30 cellular contexts compared by ENCODE assay signal in genomic region chr4:147753047-147753446, GRCh38. TPM values are rescaled to one million over a fixed set of nuclear protein-coding genes. Genes with fewer than 3 reads are reported as not detected.
A peak's percentile ranks its signal among the peaks of the same experiment; 100 is the strongest.
DNase-seq lines count a peak whose midpoint lies in the region; ATAC-seq and TF ChIP-seq lines count a peak whose summit lies in the region.
"Had no signal": no experiment of that assay in that cellular context is flagged by ENCODE, and none has a peak within 500 bp of the region (broad histone marks: within the 10 kb centered on the region; RNA-seq: fewer than 3 reads in every experiment).

No MANE protein-coding gene starts in this region.

- POLR2A ChIA-PET in MCF 10A (lab: Yijun Ruan, JAX) = interaction anchor here (3.0 kb wide), 1 partner anchor 21 kb away, joined by 16 read pairs; the partner anchor contains the start of gene ARHGAP10

- TF ChIP-seq POLR2A in breast epithelium (IDR thresholded peaks at IDR 0.05) = no peak
- no peak for TF ChIP-seq POLR2A in heart left ventricle (IDR thresholded peaks at IDR 0.05)

- no peaks in the 10 kb centered on the region for H3K27me3 Mint-ChIP-seq in MCF 10A (ENCODE audit: insufficient read depth, unreplicated experiment)
- H3K27me3 Mint-ChIP-seq in osteocyte (ENCODE audit: unreplicated experiment) = no peaks in the 10 kb centered on the region
- H3K27me3 Mint-ChIP-seq: activated CD4-positive, alpha-beta T cell treated with anti-CD3 and anti-CD28 coated beads for 36 hours; central memory CD8-positive, alpha-beta T cell; naive thymus-derived CD8-positive, alpha-beta T cell had no signal

- DNase-seq in MCF 10A (ENCODE audit: unreplicated experiment) (no peak), breast epithelium (ENCODE audit: low spot score in 2 of 2) (no peak), heart left ventricle (no peak), osteocyte (ENCODE audit: extremely low spot score, unreplicated experiment) (no peak), NCI-H446 treated with DMSO at 0.1 percent for 48 hours (lab: John Stamatoyannopoulos, UW) (no peak), AML-193 (lab: John Stamatoyannopoulos, UW) (no peak), mucosa of descending colon (no peak), KG1 (lab: John Stamatoyannopoulos, UW) (no peak)
- DNase-seq: activated CD4-positive, alpha-beta T cell treated with anti-CD3 and anti-CD28 coated beads for 36 hours; activated CD8-positive, alpha-beta T cell treated with anti-CD3 and anti-CD28 coated beads, Interleukin-2, amount 10 ng/mL, durations not matched to agents 7 days and 5 days; anterior cingulate cortex; CD8-positive, alpha-beta memory T cell; DMS53; naive thymus-derived CD8-positive, alpha-beta T cell; NCI-H1105; NCI-H1930; NCI-H526; NK-92 treated with Interleukin-12 subunit alpha and Interleukin-12 subunit beta, amount 100 ng/mL, for 24 hours; occipital lobe; PC-3; retina; SHP77; spleen had no signal

- BruUV-seq in MCF 10A (replicated peaks; lab: Mats Ljungman, UMichigan) = no TSS peak

- peak overlapping the region; percentile 77 for H3K27ac Mint-ChIP-seq in MCF 10A (ENCODE audit: low read depth, unreplicated experiment)
- H3K27ac Mint-ChIP-seq in osteocyte (ENCODE audit: unreplicated experiment) = peak overlapping the region; percentile 89
- H3K27ac Mint-ChIP-seq: activated CD4-positive, alpha-beta T cell treated with anti-CD3 and anti-CD28 coated beads for 36 hours; activated CD8-positive, alpha-beta T cell treated with anti-CD3 and anti-CD28 coated beads, Interleukin-2, amount 10 ng/mL, durations not matched to agents 7 days and 5 days; activated naive CD4-positive, alpha-beta T cell treated with anti-CD3 and anti-CD28 coated beads, Interleukin-2, amount 50 U/mL, for 72 hours; activated T-helper 2 cell treated with anti-CD3 and anti-CD28 coated beads, Interferon-gamma antibody, Interleukin-2, Interleukin-4, amounts not matched to agents 10 μg/mL and 5 μg/mL and 100 μg/mL, durations not matched to agents 14 hours and 24 hours and 36 hours; B cell; CD8-positive, alpha-beta memory T cell; IgD-negative memory B cell; naive thymus-derived CD8-positive, alpha-beta T cell; T-helper 2 cell treated with Interferon-gamma antibody and Interleukin-4, amounts not matched to agents 5 μg/mL and 100 μg/mL, for 36 hours had no signal

- peak in 2 of 4 donors; percentile 32 to 49 for ATAC-seq in heart left ventricle
- no peak for ATAC-seq in mucosa of descending colon
- ATAC-seq: activated CD4-positive, alpha-beta T cell treated with anti-CD3 and anti-CD28 coated beads for 36 hours; activated CD8-positive, alpha-beta T cell treated with anti-CD3 and anti-CD28 coated beads, Interleukin-2, amount 10 ng/mL, durations not matched to agents 7 days and 5 days; activated naive CD4-positive, alpha-beta T cell treated with anti-CD3 and anti-CD28 coated beads, Interleukin-2, amount 50 U/mL, for 72 hours; naive thymus-derived CD8-positive, alpha-beta T cell had no signal

- H3K27ac ChIP-seq in breast epithelium = no peak overlapping the region
- H3K27ac ChIP-seq in heart left ventricle = peak overlapping the region in 10 of 12 donors; percentile 3 to 81 (median 40)
- H3K27ac ChIP-seq: 22Rv1, spleen had no signal

- intact Hi-C loops in MCF 10A (cut with micrococcal nuclease) (no loop called here), breast epithelium (cut with DNase I; ENCODE audit: low total_unique reads) (no loop called here), heart left ventricle (cut with DNase I) (no loop called here), mucosa of descending colon (cut with DNase I, micrococcal nuclease) (no loop called here)

- H3K9me3 Mint-ChIP-seq in MCF 10A (ENCODE audit: unreplicated experiment) = no peaks in the 10 kb centered on the region
- H3K9me3 Mint-ChIP-seq in osteocyte (ENCODE audit: unreplicated experiment) = no peaks in the 10 kb centered on the region
- H3K9me3 Mint-ChIP-seq: activated naive CD4-positive, alpha-beta T cell treated with anti-CD3 and anti-CD28 coated beads, Interleukin-2, amount 50 U/mL, for 72 hours; activated T-helper 2 cell treated with anti-CD3 and anti-CD28 coated beads, Interferon-gamma antibody, Interleukin-2, Interleukin-4, amounts not matched to agents 10 μg/mL and 5 μg/mL and 100 μg/mL, durations not matched to agents 14 hours and 24 hours and 36 hours; CD8-positive, alpha-beta memory T cell; central memory CD8-positive, alpha-beta T cell; IgD-negative memory B cell; naive thymus-derived CD8-positive, alpha-beta T cell; T-helper 2 cell treated with Interferon-gamma antibody and Interleukin-4, amounts not matched to agents 5 μg/mL and 100 μg/mL, for 36 hours had no signal

- WGBS in heart left ventricle, 4 donors = 52 to 56% (median 53%) methylated on average over 4 of the region's 4 CpGs

- H3K36me3 ChIP-seq in breast epithelium = no peaks in the 10 kb centered on the region
- H3K36me3 ChIP-seq in heart left ventricle = peaks cover 0 to 5% (median 0%) of the 10 kb centered on the region in 9 donors
- no peaks in the 10 kb centered on the region for H3K36me3 ChIP-seq in mucosa of descending colon (ENCODE audit: low read depth)
- H3K36me3 ChIP-seq: spleen had no signal

- H3K4me3 Mint-ChIP-seq in MCF 10A (ENCODE audit: unreplicated experiment) (no peak overlapping the region), osteocyte (ENCODE audit: unreplicated experiment) (no peak overlapping the region)
- H3K4me3 Mint-ChIP-seq: activated CD4-positive, alpha-beta T cell treated with anti-CD3 and anti-CD28 coated beads for 36 hours; activated CD8-positive, alpha-beta T cell treated with anti-CD3 and anti-CD28 coated beads, Interleukin-2, amount 10 ng/mL, durations not matched to agents 7 days and 5 days; B cell; CD8-positive, alpha-beta memory T cell; central memory CD8-positive, alpha-beta T cell; IgD-negative memory B cell; naive thymus-derived CD8-positive, alpha-beta T cell; T-helper 2 cell treated with Interferon-gamma antibody and Interleukin-4, amounts not matched to agents 5 μg/mL and 100 μg/mL, for 36 hours had no signal

- H3K4me3 ChIP-seq in breast epithelium = no peak overlapping the region
- no peak overlapping the region for H3K4me3 ChIP-seq in heart left ventricle
- no peak overlapping the region for H3K4me3 ChIP-seq in mucosa of descending colon
- H3K4me3 ChIP-seq: spleen had no signal

- H3K9me3 ChIP-seq in breast epithelium (no peaks in the 10 kb centered on the region), heart left ventricle (no peaks in the 10 kb centered on the region), mucosa of descending colon (no peaks in the 10 kb centered on the region)
- H3K9me3 ChIP-seq: spleen had no signal

- H3K4me1 Mint-ChIP-seq in MCF 10A (ENCODE audit: insufficient read depth, unreplicated experiment) (peaks cover 38% of the 10 kb centered on the region), osteocyte (ENCODE audit: unreplicated experiment) (peaks cover 68% of the 10 kb centered on the region)

- H3K36me3 Mint-ChIP-seq in MCF 10A (ENCODE audit: insufficient read depth, unreplicated experiment) (peaks cover 33% of the 10 kb centered on the region), osteocyte (ENCODE audit: unreplicated experiment) (peaks cover 21% of the 10 kb centered on the region)
- H3K36me3 Mint-ChIP-seq: activated naive CD4-positive, alpha-beta T cell treated with anti-CD3 and anti-CD28 coated beads, Interleukin-2, amount 50 U/mL, for 72 hours; IgD-negative memory B cell had no signal

- CTCF ChIA-PET in MCF 10A (lab: Yijun Ruan, JAX) = interaction anchor here (0.7 to 4.9 kb wide), 2 partner anchors 114 to 1076 kb away, joined by 4 to 31 read pairs; no protein-coding TSS in a partner anchor

- TF ChIP-seq CTCF in MCF 10A (IDR thresholded peaks at IDR 0.05; ENCODE audit: unreplicated experiment) = no peak
- no peak for TF ChIP-seq CTCF in breast epithelium (IDR thresholded peaks at IDR 0.05)
- TF ChIP-seq CTCF in heart left ventricle (IDR thresholded peaks at IDR 0.05) = no peak
- TF ChIP-seq CTCF in osteocyte (IDR thresholded peaks at IDR 0.05) = no peak
- no peak for TF ChIP-seq CTCF in mucosa of descending colon (IDR thresholded peaks at IDR 0.05)

- H3K4me1 ChIP-seq in breast epithelium (no peaks in the 10 kb centered on the region), heart left ventricle (peaks cover 0 to 70% (median 40%) of the 10 kb centered on the region in 12 donors), mucosa of descending colon (ENCODE audit: low read depth) (no peaks in the 10 kb centered on the region)
- H3K4me1 ChIP-seq: spleen had no signal

- H3K27me3 ChIP-seq in breast epithelium (no peaks in the 10 kb centered on the region), heart left ventricle (no peaks in the 10 kb centered on the region)
- H3K27me3 ChIP-seq: spleen had no signal

RNA-seq across cellular contexts. Expression of gene ARHGAP10, which starts 21.2 kb away (rescaled TPM):
- 22.4 and 24.6 TPM in 2 replicates for total RNA-seq in MCF 10A (2022)
- total RNA-seq in breast epithelium = 100 to 1,000 TPM in 1 of 3 donors, 10 to 100 TPM in 2; 49.5 to 138 (median 62.6) TPM
- total RNA-seq in heart left ventricle = 10 to 100 TPM; 30.6 to 64.2 (median 51.7) TPM
- 10 to 100 TPM; 39.8 to 73.7 TPM for polyA plus RNA-seq in heart left ventricle
- total RNA-seq in osteocyte = 121 and 126 TPM in 2 replicates
- 10 to 100 TPM in 1 of 3 donors, 1 to 10 TPM in 2; 3.0 to 66.6 (median 8.1) TPM for total RNA-seq in mucosa of descending colon

Comparison
In these comparisons a context has a peak if more than half of its experiments do, and no peak if none do; other contexts are left out.
1. H3K27ac ChIP-seq: peak in heart left ventricle (10 of 12); none in breast epithelium (0 of 2).